In the genomic region with DNA sequence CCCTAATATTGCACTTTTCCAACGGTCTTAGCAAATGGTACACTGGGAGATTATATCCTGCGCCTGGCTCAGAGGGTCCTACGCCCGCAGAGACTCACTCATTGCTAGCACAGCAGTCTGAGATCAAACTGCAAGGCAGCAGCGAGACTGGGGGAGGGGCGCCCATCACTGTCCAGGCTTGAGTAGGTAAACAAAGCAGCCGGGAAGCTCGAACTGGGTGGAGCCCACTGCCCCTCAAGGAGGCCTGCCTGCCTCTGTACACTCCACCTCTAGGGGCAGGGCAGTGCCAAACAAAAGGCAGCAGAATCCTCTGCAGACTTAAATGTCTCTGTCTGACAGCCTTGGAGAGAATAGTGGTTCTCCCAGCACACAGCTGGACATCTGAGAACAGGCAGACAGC, we compare ENCODE assay signal across 3 cellular contexts. TPM values are rescaled to one million over a fixed set of nuclear protein-coding genes. Genes with fewer than 3 reads are reported as not detected.
"Had no signal": no experiment of that assay in that cellular context is flagged by ENCODE, and none has a peak within 500 bp of the region (broad histone marks: within the 10 kb centered on the region; RNA-seq: fewer than 3 reads in every experiment).

No MANE protein-coding gene starts in this region.

RNA-seq across cellular contexts. Expression of gene SLC1A1, which starts 41.1 kb away (rescaled TPM):
- total RNA-seq: activated CD4-positive, alpha-beta memory T cell treated with anti-CD3 and anti-CD28 coated beads for 36 hours; activated CD4-positive, alpha-beta T cell treated with anti-CD3 and anti-CD28 coated beads, Interleukin-2, amount 10 ng/mL, durations not matched to agents 24 days and 14 days; activated T-helper 1 cell treated with anti-CD3 and anti-CD28 coated beads, Interleukin-12 subunit alpha, Interleukin-12 subunit beta, Interleukin-2, Interleukin-4 antibody, amounts not matched to agents 30 ng/mL and 10 ng/mL and 1 ng/mL, durations not matched to agents 14 hours and 24 hours and 36 hours had no signal
